20 cellular contexts compared by ENCODE assay signal in the genomic region with DNA sequence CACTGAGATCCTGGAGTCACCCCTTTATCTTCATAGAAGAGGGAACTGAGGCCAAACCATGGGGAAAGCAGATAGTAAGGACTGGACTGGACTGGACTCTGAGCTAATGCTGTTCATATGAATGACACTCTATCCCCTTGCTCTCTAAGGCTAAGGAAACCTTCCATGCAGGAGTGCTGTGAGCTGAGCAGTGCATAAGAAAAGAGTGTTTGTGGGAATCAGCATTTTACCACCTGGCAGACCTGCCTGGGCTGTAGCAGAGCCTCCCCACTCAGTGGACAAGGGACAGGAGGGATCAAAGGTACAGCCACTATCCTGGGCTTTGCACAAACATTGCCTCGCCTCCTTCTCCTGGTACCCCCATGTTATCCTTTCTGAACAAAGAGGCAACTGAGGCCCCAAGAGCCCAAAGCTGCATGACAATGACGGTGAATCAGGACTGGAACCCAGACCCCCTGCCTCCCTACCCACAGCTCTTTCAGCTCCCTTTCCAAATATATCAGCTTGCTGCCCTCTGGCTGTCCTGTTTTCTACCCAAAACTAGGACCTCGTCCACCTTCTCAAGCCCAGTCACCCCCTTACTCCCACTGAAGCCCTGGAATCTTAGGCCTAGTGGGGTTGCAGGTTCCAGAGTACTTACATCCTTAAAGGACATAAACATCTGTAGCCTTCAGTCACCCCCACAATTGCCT.
"Had no signal": no experiment of that assay in that cellular context is flagged by ENCODE, and none has a peak within 500 bp of the region (broad histone marks: within the 10 kb centered on the region; RNA-seq: fewer than 3 reads in every experiment).

No MANE protein-coding gene starts in this region.

- H3K9me3 Mint-ChIP-seq: activated CD4-positive, alpha-beta memory T cell treated with anti-CD3 and anti-CD28 coated beads for 36 hours; activated CD4-positive, alpha-beta T cell treated with anti-CD3 and anti-CD28 coated beads, Interleukin-2, amount 10 ng/mL, durations not matched to agents 7 days and 5 days; activated naive CD4-positive, alpha-beta T cell treated with anti-CD3 and anti-CD28 coated beads for 36 hours; activated naive CD8-positive, alpha-beta T cell treated with anti-CD3 and anti-CD28 coated beads for 36 hours; activated T-cell treated with anti-CD3 and anti-CD28 coated beads, Interleukin-2, amount 50 U/mL, for 4 hours had no signal

- H3K36me3 Mint-ChIP-seq: activated CD4-positive, alpha-beta memory T cell treated with anti-CD3 and anti-CD28 coated beads for 36 hours; activated naive CD8-positive, alpha-beta T cell treated with anti-CD3 and anti-CD28 coated beads for 36 hours had no signal

- DNase-seq: activated CD4-positive, alpha-beta memory T cell treated with anti-CD3 and anti-CD28 coated beads for 36 hours; activated CD4-positive, alpha-beta T cell treated with anti-CD3 and anti-CD28 coated beads, Interleukin-2, amount 10 ng/mL, durations not matched to agents 7 days and 5 days; activated CD4-positive, CD25-positive, alpha-beta regulatory T cell; activated CD8-positive, alpha-beta memory T cell treated with anti-CD3 and anti-CD28 coated beads for 24 hours; activated effector memory CD4-positive, alpha-beta T cell treated with anti-CD3 and anti-CD28 coated beads, Interleukin-2, amount 50 U/mL, for 16 hours; activated naive CD4-positive, alpha-beta T cell treated with anti-CD3 and anti-CD28 coated beads for 36 hours; activated naive CD8-positive, alpha-beta T cell treated with anti-CD3 and anti-CD28 coated beads for 36 hours; activated T-cell treated with anti-CD3 and anti-CD28 coated beads, Interleukin-2, amount 50 U/mL, for 4 hours; NCI-H1092; NCI-H1417; NCI-H1930; NCI-H226; NK-92 treated with Interleukin-12 subunit alpha and Interleukin-12 subunit beta, amount 100 ng/mL, for 24 hours; OCI-M1; T-helper 2 cell; T1000 had no signal

- H3K4me3 Mint-ChIP-seq: activated CD4-positive, alpha-beta memory T cell treated with anti-CD3 and anti-CD28 coated beads for 36 hours; activated CD4-positive, alpha-beta T cell treated with anti-CD3 and anti-CD28 coated beads, Interleukin-2, amount 10 ng/mL, durations not matched to agents 7 days and 5 days; activated naive CD4-positive, alpha-beta T cell treated with anti-CD3 and anti-CD28 coated beads for 36 hours; activated naive CD8-positive, alpha-beta T cell treated with anti-CD3 and anti-CD28 coated beads for 36 hours; activated T-cell treated with anti-CD3 and anti-CD28 coated beads, Interleukin-2, amount 50 U/mL, for 4 hours had no signal

- FAIRE-seq: TTC549 had no signal

- ATAC-seq: activated T-cell treated with anti-CD3 and anti-CD28 coated beads, Interleukin-2, amount 50 U/mL, for 4 hours; Panc1; Right ventricle myocardium inferior had no signal

- H3K27ac Mint-ChIP-seq: activated CD4-positive, alpha-beta memory T cell treated with anti-CD3 and anti-CD28 coated beads for 36 hours; activated CD4-positive, alpha-beta T cell treated with anti-CD3 and anti-CD28 coated beads, Interleukin-2, amount 10 ng/mL, durations not matched to agents 7 days and 5 days; activated naive CD4-positive, alpha-beta T cell treated with anti-CD3 and anti-CD28 coated beads for 36 hours; activated naive CD8-positive, alpha-beta T cell treated with anti-CD3 and anti-CD28 coated beads for 36 hours had no signal

- H3K9ac ChIP-seq: KMS-11 had no signal

- H3K27ac ChIP-seq: KMS-11 had no signal

- H3K4me1 Mint-ChIP-seq: activated CD4-positive, alpha-beta T cell treated with anti-CD3 and anti-CD28 coated beads, Interleukin-2, amount 10 ng/mL, durations not matched to agents 7 days and 5 days; activated naive CD8-positive, alpha-beta T cell treated with anti-CD3 and anti-CD28 coated beads for 36 hours had no signal
